Comparison of ENCODE assay signal across 18 cellular contexts in the genomic region with DNA sequence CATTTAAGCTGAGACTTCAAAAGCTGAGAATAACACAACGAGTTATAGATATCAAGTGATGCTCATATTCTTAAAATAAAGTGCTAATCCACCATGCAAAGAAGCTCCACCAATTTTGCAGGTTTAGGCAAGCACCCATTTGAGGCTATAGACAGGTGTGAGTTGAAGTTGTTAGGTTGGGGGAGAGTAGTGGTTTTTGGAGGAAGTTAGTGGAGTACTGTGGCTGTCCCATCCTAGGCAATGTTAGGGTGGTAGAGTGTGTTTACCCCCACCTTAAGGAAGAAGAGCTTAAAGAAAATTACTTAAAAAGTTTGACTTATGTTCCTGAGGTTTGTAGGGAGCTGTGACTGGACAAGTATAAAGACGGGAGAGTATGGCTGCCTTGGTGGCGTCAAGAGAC.
DNase-seq lines count a peak whose midpoint lies in the region; ATAC-seq and TF ChIP-seq lines count a peak whose summit lies in the region.
"Had no signal": no experiment of that assay in that cellular context is flagged by ENCODE, and none has a peak within 500 bp of the region (broad histone marks: within the 10 kb centered on the region; RNA-seq: fewer than 3 reads in every experiment).

No MANE protein-coding gene starts in this region.

- no peak overlapping the region for H3K27ac Mint-ChIP-seq in Calu3 (ENCODE audit: unreplicated experiment)
- H3K27ac Mint-ChIP-seq: B cell; CD4-positive, alpha-beta T cell; CD8-positive, alpha-beta T cell had no signal

- H4K20me1 ChIP-seq in DND-41 (ENCODE audit: insufficient read depth, low read length) = no peaks in the 10 kb centered on the region
- H4K20me1 ChIP-seq: BLaER1 treated with 17β-estradiol and CSF1 and Interleukin-3, amounts not matched to agents 10 nM and 100 nM had no signal

- H3K79me2 ChIP-seq in DND-41 (ENCODE audit: insufficient read depth, low read length) = no peaks in the 10 kb centered on the region

- H3K4me1 Mint-ChIP-seq in Calu3 (ENCODE audit: low read depth, unreplicated experiment) = no peaks in the 10 kb centered on the region
- H3K4me1 Mint-ChIP-seq: B cell had no signal

- H3K79me1 ChIP-seq in neuronal stem cell (ENCODE audit: low read depth, low read length) = no peaks in the 10 kb centered on the region

- intact Hi-C loops in Calu3 (cut with micrococcal nuclease; ENCODE audit: unreplicated experiment) = no loop called here

- H3K4ac ChIP-seq in neuronal stem cell (ENCODE audit: low read length) = no peak overlapping the region

- peak overlapping the region; percentile 54 for H3K27ac ChIP-seq in DND-41 (ENCODE audit: low read length)
- H3K27ac ChIP-seq in neuronal stem cell (replicated peaks; ENCODE audit: low read length) = no peak overlapping the region
- H3K27ac ChIP-seq: 22Rv1; A549; BLaER1 treated with 17β-estradiol and CSF1 and Interleukin-3, amounts not matched to agents 10 nM and 100 nM; C4-2B had no signal

- BruUV-seq in Calu3 (replicated peaks; lab: Mats Ljungman, UMichigan) = no TSS peak

- H2AFZ ChIP-seq in DND-41 (ENCODE audit: low read depth, low read length) = no peak overlapping the region
- H2AFZ ChIP-seq in neuronal stem cell (ENCODE audit: low read length) = no peak overlapping the region

- H3K9me3 Mint-ChIP-seq in Calu3 (ENCODE audit: low read depth, unreplicated experiment) = no peaks in the 10 kb centered on the region
- H3K9me3 Mint-ChIP-seq: CD4-positive, alpha-beta T cell; CD8-positive, alpha-beta T cell had no signal

- CTCF ChIA-PET in Calu3 (lab: Charles Lee) = no interaction called here

- peak overlapping the region; percentile 26 for H2AK5ac ChIP-seq in neuronal stem cell (ENCODE audit: low read depth, low read length)

- peak; percentile 90 for ATAC-seq in DND-41 (ENCODE audit: insufficient read depth, low read depth)
- ATAC-seq: A549 had no signal

- H3K36me3 ChIP-seq in DND-41 (ENCODE audit: insufficient read depth, low read length) = no peaks in the 10 kb centered on the region
- no peaks in the 10 kb centered on the region for H3K36me3 ChIP-seq in neuronal stem cell (replicated peaks in 1 of 2; ENCODE audit: control insufficient read depth in 2 of 2, insufficient read depth in 2 of 2, low read length in 2 of 2)
- H3K36me3 ChIP-seq: BLaER1 treated with 17β-estradiol and CSF1 and Interleukin-3, amounts not matched to agents 10 nM and 100 nM had no signal

- H2BK15ac ChIP-seq in neuronal stem cell (ENCODE audit: low read length) = no peak overlapping the region

- TF ChIP-seq CTCF in DND-41 (IDR thresholded peaks at IDR 0.05; ENCODE audit: borderline replicate concordance, extremely low read depth, low read length, poor library complexity, severe bottlenecking) (no peak), Calu3 (IDR thresholded peaks at IDR 0.05; ENCODE audit: unreplicated experiment) (no peak)

- H3K14ac ChIP-seq in neuronal stem cell (ENCODE audit: low read length) = no peak overlapping the region

- no peaks in the 10 kb centered on the region for H3K27me3 Mint-ChIP-seq in Calu3 (ENCODE audit: unreplicated experiment)
- H3K27me3 Mint-ChIP-seq: B cell; CD4-positive, alpha-beta T cell had no signal

- no peak overlapping the region for H3K9ac ChIP-seq in DND-41 (ENCODE audit: low read depth, low read length)
- H3K9ac ChIP-seq in neuronal stem cell (ENCODE audit: low read depth, low read length, poor library complexity) = no peak overlapping the region
- H3K9ac ChIP-seq: BLaER1 treated with 17β-estradiol and CSF1 and Interleukin-3, amounts not matched to agents 10 nM and 100 nM had no signal

- H3K4me2 ChIP-seq in DND-41 (ENCODE audit: insufficient read depth, low read length) = no peak overlapping the region
- no peak overlapping the region for H3K4me2 ChIP-seq in neuronal stem cell (ENCODE audit: insufficient read depth, low read length, poor library complexity, severe bottlenecking)
- H3K4me2 ChIP-seq: A549; BLaER1 treated with 17β-estradiol and CSF1 and Interleukin-3, amounts not matched to agents 10 nM and 100 nM had no signal

- H3K4me3 Mint-ChIP-seq in Calu3 (ENCODE audit: low read depth, unreplicated experiment) = no peak overlapping the region
- H3K4me3 Mint-ChIP-seq: B cell; CD4-positive, alpha-beta T cell; CD8-positive, alpha-beta T cell had no signal

- DNase-seq in DND-41 (peak; percentile 27), neuronal stem cell (ENCODE audit: low spot score) (no peak), Calu3 (no peak), NCI-H2171 (lab: John Stamatoyannopoulos, UW) (no peak)
- DNase-seq in Jurkat, Clone E6-1 (ENCODE audit: low read depth, low spot score) = peak; percentile 77
- no peak for DNase-seq in effector CD4-positive, alpha-beta T cell
- DNase-seq: Caco-2; CD4-positive, alpha-beta T cell; CD8-positive, alpha-beta T cell; DMS153; DMS53; DMS79; GF-D8 had no signal

- no peak overlapping the region for H3K23ac ChIP-seq in neuronal stem cell (ENCODE audit: low read depth, low read length, poor library complexity)

- H2BK120ac ChIP-seq in neuronal stem cell (ENCODE audit: low read depth, low read length) = no peak overlapping the region

- no peaks in the 10 kb centered on the region for H3K27me3 ChIP-seq in DND-41 (ENCODE audit: insufficient read depth, low read length, poor library complexity)
- H3K27me3 ChIP-seq in neuronal stem cell (ENCODE audit: control insufficient read depth in 3 of 3, insufficient read depth in 3 of 3, low read depth in 1 of 3, low read length in 3 of 3) = no peaks in the 10 kb centered on the region
- H3K27me3 ChIP-seq: BLaER1 treated with 17β-estradiol and CSF1 and Interleukin-3, amounts not matched to agents 10 nM and 100 nM had no signal

- no peaks in the 10 kb centered on the region for H3K9me3 ChIP-seq in DND-41 (ENCODE audit: insufficient read depth, low read length, severe bottlenecking)
- H3K9me3 ChIP-seq in neuronal stem cell (replicated peaks in 1 of 2; ENCODE audit: control insufficient read depth in 2 of 2, insufficient read depth in 1 of 2, low read depth in 1 of 2, low read length in 2 of 2) = no peaks in the 10 kb centered on the region
- H3K9me3 ChIP-seq: A549; BLaER1 treated with 17β-estradiol and CSF1 and Interleukin-3, amounts not matched to agents 10 nM and 100 nM; Caco-2 had no signal

- H3K4me3 ChIP-seq in DND-41 (ENCODE audit: low read depth in 1 of 2, low read length in 2 of 2) = no peak overlapping the region
- no peak overlapping the region for H3K4me3 ChIP-seq in Jurkat, Clone E6-1 (ENCODE audit: low read length)
- no peak overlapping the region for H3K4me3 ChIP-seq in neuronal stem cell (ENCODE audit: low read length in 2 of 2)
- H3K4me3 ChIP-seq: A549; BLaER1 treated with 17β-estradiol and CSF1 and Interleukin-3, amounts not matched to agents 10 nM and 100 nM had no signal

- no peak overlapping the region for H4K91ac ChIP-seq in neuronal stem cell (ENCODE audit: low read depth, low read length, poor library complexity)

- no peak overlapping the region for H2BK12ac ChIP-seq in neuronal stem cell (ENCODE audit: low read length)

- H3K18ac ChIP-seq in neuronal stem cell (ENCODE audit: low read length) = no peak overlapping the region

- H3K4me1 ChIP-seq in DND-41 (ENCODE audit: insufficient read depth, low read length) = peaks cover 30% of the 10 kb centered on the region
- no peaks in the 10 kb centered on the region for H3K4me1 ChIP-seq in neuronal stem cell (ENCODE audit: control insufficient read depth in 2 of 2, insufficient read depth in 1 of 2, low read depth in 1 of 2, low read length in 2 of 2)
- H3K4me1 ChIP-seq: A549; BLaER1 treated with 17β-estradiol and CSF1 and Interleukin-3, amounts not matched to agents 10 nM and 100 nM; Caco-2 had no signal

- H3K36me3 Mint-ChIP-seq in Calu3 (ENCODE audit: insufficient read depth, unreplicated experiment) = no peaks in the 10 kb centered on the region
- H3K36me3 Mint-ChIP-seq: CD8-positive, alpha-beta T cell had no signal

- no peak overlapping the region for H4K8ac ChIP-seq in neuronal stem cell (ENCODE audit: low read depth, low read length)

- WGBS in neuronal stem cell (ENCODE audit: extremely low coverage in 2 of 2, insufficient read length in 2 of 2, insufficient replicate concordance in 1 of 2), 2 donors = no CpG with 5 or more reads among the region's 3 CpGs

- H2BK5ac ChIP-seq in neuronal stem cell (ENCODE audit: low read length) = no peak overlapping the region

Comparison
In these comparisons a context has a peak if more than half of its experiments do, and no peak if none do; other contexts are left out.
1. DNase-seq: peak in DND-41 (single experiment) and Jurkat, Clone E6-1 (single experiment); none in neuronal stem cell (single experiment), Calu3 (single experiment), NCI-H2171 (single experiment) and effector CD4-positive, alpha-beta T cell (single experiment).